Comparison of ENCODE assay signal across 8 cellular contexts in the genomic region with DNA sequence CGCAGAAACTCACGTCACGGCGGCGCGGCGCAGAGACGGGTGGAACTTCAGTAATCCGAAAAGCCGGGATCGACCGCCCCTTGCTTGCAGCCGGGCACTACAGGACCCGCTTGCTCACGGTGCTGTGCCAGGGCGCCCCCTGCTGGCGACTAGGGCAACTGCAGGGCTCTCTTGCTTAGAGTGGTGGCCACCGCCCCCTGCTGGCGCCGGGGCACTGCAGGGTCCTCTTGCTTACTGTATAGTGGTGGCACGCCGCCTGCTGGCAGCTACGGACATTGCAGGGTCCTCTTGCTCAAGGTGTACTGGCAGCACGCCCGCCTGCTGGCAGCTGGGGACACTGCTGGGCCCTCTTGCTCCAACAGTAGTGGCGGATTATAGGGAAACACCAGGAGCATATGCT. TPM values are rescaled to one million over a fixed set of nuclear protein-coding genes. Genes with fewer than 3 reads are reported as not detected.
DNase-seq lines count a peak whose midpoint lies in the region; ATAC-seq and TF ChIP-seq lines count a peak whose summit lies in the region.
"Not testable (repeated sequence)": the region's sequence is repeated elsewhere in the genome, so short reads cannot be mapped to it uniquely, and the experiment has no call there.

No MANE protein-coding gene starts in this region.

- H3K4me1 ChIP-seq in CD4-positive, alpha-beta memory T cell (ENCODE audit: insufficient read depth, low read length); MM.1S (ENCODE audit: low read length); endodermal cell (ENCODE audit: control insufficient read depth, insufficient read depth, low read length); lower lobe of right lung: not testable (repeated sequence)

- H3K27ac ChIP-seq in CD4-positive, alpha-beta memory T cell (ENCODE audit: low read depth, low read length); MM.1S (ENCODE audit: low read length); endodermal cell (ENCODE audit: low read depth, low read length); lower lobe of right lung: not testable (repeated sequence)

- POLR2A ChIA-PET in CD4-positive, alpha-beta memory T cell (lab: Charles Lee; ENCODE audit: partially characterized antibody) = not testable (repeated sequence)

- CTCF ChIA-PET in CD4-positive, alpha-beta memory T cell (lab: Charles Lee; ENCODE audit: partially characterized antibody) = not testable (repeated sequence)

- H3K79me2 ChIP-seq in MM.1S (ENCODE audit: low read length) = not testable (repeated sequence)

- intact Hi-C loops in CD4-positive, alpha-beta memory T cell (cut with micrococcal nuclease); lower lobe of right lung (cut with DNase I): not testable (repeated sequence)

- H3K4me3 Mint-ChIP-seq in CD4-positive, alpha-beta memory T cell; endodermal cell; stimulated activated naive B cell treated with anti-CD40 and anti-IgM and Interleukin-4, amounts not matched to agents 10 μg/mL and 1 μg/mL and 100 μg/mL, for 72 hours: not testable (repeated sequence)

- not testable (repeated sequence) for H3F3A ChIP-seq in MM.1S (ENCODE audit: insufficient read depth, low read length)

- not testable (repeated sequence) for H3K27me3 ChIP-seq in CD4-positive, alpha-beta memory T cell (ENCODE audit: insufficient read depth, low read length); MM.1S (replicated peaks; ENCODE audit: insufficient read depth, low read length); endodermal cell (ENCODE audit: control insufficient read depth, insufficient read depth, low read length, poor library complexity, severe bottlenecking); lower lobe of right lung (ENCODE audit: low read depth)

- not testable (repeated sequence) for H3K9ac ChIP-seq in MM.1S (ENCODE audit: low read length); endodermal cell (ENCODE audit: extremely low read depth, low read length, poor library complexity, severe bottlenecking)

- TF ChIP-seq CTCF in MM.1S (IDR thresholded peaks at IDR 0.05; ENCODE audit: low read length) (peak; percentile 29), endodermal cell (conservative IDR thresholded peaks at IDR 0.05) (peak; percentile 71), lower lobe of right lung (IDR thresholded peaks at IDR 0.05) (peak; percentile 44)

- H3K4me3 ChIP-seq in CD4-positive, alpha-beta memory T cell (ENCODE audit: low read length in 2 of 2); MM.1S (ENCODE audit: low read length); endodermal cell (ENCODE audit: low read length); lower lobe of right lung: not testable (repeated sequence)

- not testable (repeated sequence) for ATAC-seq in lower lobe of right lung; stimulated activated naive B cell treated with anti-CD40 and anti-IgM and Interleukin-4, amounts not matched to agents 10 μg/mL and 1 μg/mL and 100 μg/mL, for 72 hours (replicated peaks)

- not testable (repeated sequence) for H3K9me2 ChIP-seq in MM.1S (replicated peaks; ENCODE audit: insufficient read depth, low read length)

- not testable (repeated sequence) for H2AFZ ChIP-seq in MM.1S (ENCODE audit: low read length)

- H3K27me3 Mint-ChIP-seq in CD4-positive, alpha-beta memory T cell; endodermal cell (ENCODE audit: insufficient read depth); stimulated activated naive B cell treated with anti-CD40 and anti-IgM and Interleukin-4, amounts not matched to agents 10 μg/mL and 1 μg/mL and 100 μg/mL, for 72 hours: not testable (repeated sequence)

- not testable (repeated sequence) for H4K20me1 ChIP-seq in MM.1S (ENCODE audit: insufficient read depth, low read length)

- not testable (repeated sequence) for H3K9me3 Mint-ChIP-seq in CD4-positive, alpha-beta memory T cell; endodermal cell; stimulated activated naive B cell treated with anti-CD40 and anti-IgM and Interleukin-4, amounts not matched to agents 10 μg/mL and 1 μg/mL and 100 μg/mL, for 72 hours

- H3K4me1 Mint-ChIP-seq in CD4-positive, alpha-beta memory T cell; endodermal cell; stimulated activated naive B cell treated with anti-CD40 and anti-IgM and Interleukin-4, amounts not matched to agents 10 μg/mL and 1 μg/mL and 100 μg/mL, for 72 hours: not testable (repeated sequence)

- H3K27ac Mint-ChIP-seq in CD4-positive, alpha-beta memory T cell = peak overlapping the region in 1 of 7 donors; percentile 77
- H3K27ac Mint-ChIP-seq in endodermal cell; stimulated activated naive B cell treated with anti-CD40 and anti-IgM and Interleukin-4, amounts not matched to agents 10 μg/mL and 1 μg/mL and 100 μg/mL, for 72 hours: not testable (repeated sequence)

- 48% methylated on average over 6 of the region's 26 CpGs; no CpG with 5 or more reads in 1 of the 2 experiments for WGBS in endodermal cell (ENCODE audit: insufficient coverage in 1 of 2, insufficient read length in 1 of 2), 2 experiments

- not testable (repeated sequence) for H3K36me3 ChIP-seq in CD4-positive, alpha-beta memory T cell (ENCODE audit: insufficient read depth, low read length); MM.1S (replicated peaks; ENCODE audit: insufficient read depth, low read length); endodermal cell (ENCODE audit: control insufficient read depth, insufficient read depth, low read length); lower lobe of right lung

- H3K4me2 ChIP-seq in MM.1S (ENCODE audit: low read depth, low read length) = not testable (repeated sequence)

- not testable (repeated sequence) for H3K36me3 Mint-ChIP-seq in CD4-positive, alpha-beta memory T cell; endodermal cell (ENCODE audit: low read depth); stimulated activated naive B cell treated with anti-CD40 and anti-IgM and Interleukin-4, amounts not matched to agents 10 μg/mL and 1 μg/mL and 100 μg/mL, for 72 hours

- DNase-seq in CD4-positive, alpha-beta memory T cell = peak; percentile 59 to 83 (median 63)
- not testable (repeated sequence) for DNase-seq in MM.1S, endodermal cell
- peak; percentile 67 for DNase-seq in activated CD4-positive, alpha-beta T cell treated with anti-CD3 and anti-CD28 coated beads, Interleukin-2, amount 50 U/mL, for 1 hour
- DNase-seq in activated gamma-delta T cell treated with Interleukin-2 at 50 U/mL for 16 hours (peak; percentile 47), lower lobe of right lung (peak; percentile 90)
- peak; percentile 71 to 86 (median 83) for DNase-seq in stimulated activated CD4-positive, alpha-beta T cell treated with anti-CD3 and anti-CD28 coated beads, Interleukin-12 subunit alpha, Interleukin-12 subunit beta, amount 100 ng/mL, for 48 hours (ENCODE audit: low read depth in 2 of 3, low spot score in 1 of 3)
- DNase-seq in stimulated activated naive B cell treated with anti-CD40 and anti-IgM and Interleukin-4, amounts not matched to agents 10 μg/mL and 1 μg/mL and 100 μg/mL, for 72 hours = peak; percentile 75

- H3K9me3 ChIP-seq in CD4-positive, alpha-beta memory T cell (ENCODE audit: control insufficient read depth in 1 of 2, low read length in 2 of 2); MM.1S (replicated peaks; ENCODE audit: insufficient read depth, low read length); endodermal cell (ENCODE audit: control insufficient read depth, low read length); lower lobe of right lung: not testable (repeated sequence)

RNA-seq across cellular contexts. Expression of a gene that starts 18.1 kb away (rescaled TPM):
- 10 to 100 TPM; 34.4 to 39.6 TPM for total RNA-seq in CD4-positive, alpha-beta memory T cell
- polyA plus RNA-seq in CD4-positive, alpha-beta memory T cell = 1 to 10 TPM in 1 of 2 donors, under 1 TPM in 1; 0.99 to 1.8 TPM
- total RNA-seq in endodermal cell (10 to 100 TPM; 21.4 to 23.4 TPM), lower lobe of right lung (25.1 TPM)
- polyA plus RNA-seq in endodermal cell (2013, experiment 1 of 2) = 23.5 TPM
- polyA plus RNA-seq in endodermal cell (2013, experiment 2 of 2) = 21.1 TPM
